ENCODE assay signal across 26 cellular contexts in genomic region chr15:80926126-80926525, GRCh38.
DNase-seq lines count a peak whose midpoint lies in the region; ATAC-seq and TF ChIP-seq lines count a peak whose summit lies in the region.
"Had no signal": no experiment of that assay in that cellular context is flagged by ENCODE, and none has a peak within 500 bp of the region (broad histone marks: within the 10 kb centered on the region; RNA-seq: fewer than 3 reads in every experiment).

No MANE protein-coding gene starts in this region.

- H2AFZ ChIP-seq in IMR-90 (replicated peaks; ENCODE audit: low read length, poor library complexity) (no peak overlapping the region), osteoblast (ENCODE audit: low read length) (no peak overlapping the region)
- H2AFZ ChIP-seq: GM23338 had no signal

- H3K4me1 ChIP-seq in IMR-90 (ENCODE audit: control insufficient read depth, insufficient read depth, low read length) (peaks cover 7% of the 10 kb centered on the region), osteoblast (ENCODE audit: insufficient read depth, low read length) (peaks cover 56% of the 10 kb centered on the region), right atrium auricular region (no peaks in the 10 kb centered on the region)
- H3K4me1 ChIP-seq: BLaER1, Peyer's patch had no signal

- no peak for TF ChIP-seq CTCF in IMR-90 (conservative IDR thresholded peaks at IDR 0.05; ENCODE audit: low read depth, low read length)
- TF ChIP-seq CTCF in chondrocyte (IDR thresholded peaks at IDR 0.05): no peak
- TF ChIP-seq CTCF in osteoblast (IDR thresholded peaks at IDR 0.05; ENCODE audit: extremely low read depth, low read depth, low read length): no peak
- no peak for TF ChIP-seq CTCF in right atrium auricular region (IDR thresholded peaks at IDR 0.05)

- no peak for TF ChIP-seq RAD21 in IMR-90 (IDR thresholded peaks at IDR 0.05; ENCODE audit: low read length)

- no peak overlapping the region for H3K23ac ChIP-seq in IMR-90 (ENCODE audit: low read depth, low read length)

- H3K27me3 ChIP-seq in IMR-90 (ENCODE audit: control insufficient read depth, insufficient read depth, low read length): no peaks in the 10 kb centered on the region
- no peaks in the 10 kb centered on the region for H3K27me3 ChIP-seq in osteoblast (ENCODE audit: insufficient read depth, low read length)
- H3K27me3 ChIP-seq in right atrium auricular region: no peaks in the 10 kb centered on the region
- H3K27me3 ChIP-seq: BLaER1, Peyer's patch, SJSA1 had no signal

- BruUV-seq in IMR-90 (replicated peaks; lab: Mats Ljungman, UMichigan): no TSS peak

- peaks cover 12% of the 10 kb centered on the region for H3K4me1 Mint-ChIP-seq in chondrocyte (ENCODE audit: low read depth)
- H3K4me1 Mint-ChIP-seq: GM23338 had no signal

- H4K20me1 ChIP-seq in IMR-90 (ENCODE audit: insufficient read depth, low read length) (peaks cover 41% of the 10 kb centered on the region; the same call in 1 of the 2 replicates), osteoblast (ENCODE audit: insufficient read depth, low read length) (peaks cover 16% of the 10 kb centered on the region)
- H4K20me1 ChIP-seq: BLaER1 had no signal

- H3K14ac ChIP-seq in IMR-90 (replicated peaks; ENCODE audit: low read depth, low read length): no peak overlapping the region

- H3K9me3 Mint-ChIP-seq in chondrocyte (ENCODE audit: low read depth): no peaks in the 10 kb centered on the region
- H3K9me3 Mint-ChIP-seq: CD4-positive, alpha-beta T cell; GM23338; IgD-negative memory B cell had no signal

- no peak overlapping the region for H2AK9ac ChIP-seq in IMR-90 (replicated peaks; ENCODE audit: low read depth, low read length, poor library complexity)

- dilution Hi-C loops in IMR-90 (cut with HindIII; ENCODE audit: low sequenced_read_pairs, unreplicated experiment): no loop called here

- 88% methylated on average over 3 of the region's 3 CpGs; no CpG with 5 or more reads in 1 of the 2 experiments for WGBS in IMR-90 (ENCODE audit: extremely low coverage in 2 of 2, insufficient read length in 1 of 2), 2 experiments

- H3K4me3 ChIP-seq in IMR-90 (ENCODE audit: insufficient read depth, low read depth, low read length) (no peak overlapping the region), osteoblast (ENCODE audit: insufficient read depth, low read length) (no peak overlapping the region), right atrium auricular region (no peak overlapping the region)
- H3K4me3 ChIP-seq: BLaER1, GM12878, GM23338, Peyer's patch, SJSA1 had no signal

- H4K5ac ChIP-seq in IMR-90 (ENCODE audit: low read depth, low read length): no peak overlapping the region

- no peak for ATAC-seq in IMR-90 (ENCODE audit: low read depth)
- ATAC-seq: GM12878, GM23338, HCT116 had no signal

- H3K4me3 Mint-ChIP-seq in chondrocyte (ENCODE audit: unreplicated experiment): no peak overlapping the region
- H3K4me3 Mint-ChIP-seq: CD4-positive, alpha-beta T cell; GM23338; IgD-negative memory B cell had no signal

- H3K36me3 Mint-ChIP-seq in chondrocyte (ENCODE audit: low read depth): peaks cover 58% of the 10 kb centered on the region

- no peaks in the 10 kb centered on the region for H3K27me3 Mint-ChIP-seq in chondrocyte (ENCODE audit: low read depth)
- H3K27me3 Mint-ChIP-seq: CD4-positive, alpha-beta T cell; IgD-negative memory B cell had no signal

- no peak overlapping the region for H2BK20ac ChIP-seq in IMR-90 (ENCODE audit: low read depth, low read length)

- no peak overlapping the region for H3K9ac ChIP-seq in IMR-90 (ENCODE audit: low read depth, low read length)
- H3K9ac ChIP-seq: BLaER1 had no signal

- no peak overlapping the region for H2BK15ac ChIP-seq in IMR-90 (ENCODE audit: low read depth, low read length)

- CTCF ChIA-PET in IMR-90 (lab: Yijun Ruan, JAX): no interaction called here

- intact Hi-C loops in IMR-90 (cut with micrococcal nuclease): no loop called here

- no peak overlapping the region for H3K18ac ChIP-seq in IMR-90 (ENCODE audit: low read depth, low read length)

- no peak overlapping the region for H3K4me2 ChIP-seq in IMR-90 (ENCODE audit: low read depth, low read length)
- H3K4me2 ChIP-seq in osteoblast (ENCODE audit: insufficient read depth, low read length): no peak overlapping the region
- H3K4me2 ChIP-seq: BLaER1, GM23338 had no signal

- peaks cover 24% of the 10 kb centered on the region for H3K9me1 ChIP-seq in IMR-90 (ENCODE audit: insufficient read depth, low read length)

- in situ Hi-C loops in IMR-90 (cut with MboI; ENCODE audit: low sequenced_read_pairs): no loop called here

- peaks cover 0 to 5% of the 10 kb centered on the region in 2 experiments; a peak in 1 of 4 replicates for H3K79me1 ChIP-seq in IMR-90 (ENCODE audit: low read depth in 1 of 2, low read length in 2 of 2)

- H3K27ac ChIP-seq in IMR-90 (ENCODE audit: insufficient read depth, low read length) (no peak overlapping the region), osteoblast (ENCODE audit: low read depth, low read length) (peak overlapping the region; percentile 57), right atrium auricular region (no peak overlapping the region)
- H3K27ac ChIP-seq: BLaER1, Peyer's patch, SJSA1 had no signal

- no peaks in the 10 kb centered on the region for H3K9me3 ChIP-seq in IMR-90 (ENCODE audit: control insufficient read depth, insufficient read depth, low read length)
- no peaks in the 10 kb centered on the region for H3K9me3 ChIP-seq in osteoblast (ENCODE audit: low read depth, low read length)
- H3K9me3 ChIP-seq in right atrium auricular region: no peaks in the 10 kb centered on the region
- H3K9me3 ChIP-seq: BLaER1, Peyer's patch, SJSA1 had no signal

- no peak for TF ChIP-seq POLR2A in IMR-90 (IDR thresholded peaks at IDR 0.05; ENCODE audit: low read depth, low read length)

- H3K27ac Mint-ChIP-seq in chondrocyte (ENCODE audit: unreplicated experiment): peak overlapping the region; percentile 45
- H3K27ac Mint-ChIP-seq: CD4-positive, alpha-beta T cell; GM23338 had no signal

- H4K8ac ChIP-seq in IMR-90 (ENCODE audit: low read depth in 2 of 2, low read length in 2 of 2): no peak overlapping the region

- no peak overlapping the region for H2BK120ac ChIP-seq in IMR-90 (ENCODE audit: low read depth, low read length)

- POLR2A ChIA-PET in IMR-90 (lab: Charles Lee; ENCODE audit: unreplicated experiment): no interaction called here

- H3K36me3 ChIP-seq in IMR-90 (ENCODE audit: control insufficient read depth, insufficient read depth, low read length): peaks cover 90% of the 10 kb centered on the region
- H3K36me3 ChIP-seq in osteoblast (ENCODE audit: insufficient read depth, low read length): peaks cover 96% of the 10 kb centered on the region
- no peaks in the 10 kb centered on the region for H3K36me3 ChIP-seq in right atrium auricular region
- H3K36me3 ChIP-seq: BLaER1, Peyer's patch, SJSA1 had no signal

- no peak overlapping the region for H2BK5ac ChIP-seq in IMR-90 (ENCODE audit: low read depth, low read length, poor library complexity, severe bottlenecking)

- no peaks in the 10 kb centered on the region for H3K79me2 ChIP-seq in osteoblast (ENCODE audit: insufficient read depth, low read length)

- DNase-seq in IMR-90 (no peak), M059J (ENCODE audit: low read depth) (peak; percentile 5), chondrocyte (ENCODE audit: low spot score) (no peak), osteoblast (ENCODE audit: insufficient read length, low spot score, missing footprints) (no peak), T1000 (lab: John Stamatoyannopoulos, UW) (no peak), right atrium auricular region (ENCODE audit: low spot score) (no peak), iPS-NIHi11 (ENCODE audit: low spot score) (no peak)
- DNase-seq in activated effector memory CD4-positive, alpha-beta T cell treated with anti-CD3 and anti-CD28 coated beads, Interleukin-2, amount 50 U/mL, for 16 hours: no peak
- DNase-seq: CD4-positive, alpha-beta T cell; COR-L47; DND-41; Karpas-422; MM.1S; NCI-H1048; NCI-H1436 treated with DMSO at 0.1 percent for 48 hours; NCI-H2029; NCI-H226; NCI-H510A treated with DMSO at 0.1 percent for 48 hours; NCI-H774; Peyer's patch had no signal

- no peak overlapping the region for H3K4ac ChIP-seq in IMR-90 (ENCODE audit: low read depth, low read length)

- no peak overlapping the region for H3K56ac ChIP-seq in IMR-90 (ENCODE audit: extremely low read depth, insufficient read depth, low read length)

- no peak overlapping the region for H4K91ac ChIP-seq in IMR-90 (ENCODE audit: insufficient read depth, low read depth, low read length)

- no peak overlapping the region for H2AK5ac ChIP-seq in IMR-90 (ENCODE audit: low read depth, low read length)

TF ChIP-seq in IMR-90, 13 proteins besides CTCF, POLR2A, EP300 and RAD21:
- TF ChIP-seq NFE2L2 (IDR thresholded peaks at IDR 0.05; ENCODE audit: low read depth, low read length): no peak
- TF ChIP-seq CEBPB (IDR thresholded peaks at IDR 0.05; ENCODE audit: low read depth, low read length): peak; percentile 40; the same call in 1 of the 2 replicates
